8 cellular contexts compared by ENCODE assay signal in the genomic region with DNA sequence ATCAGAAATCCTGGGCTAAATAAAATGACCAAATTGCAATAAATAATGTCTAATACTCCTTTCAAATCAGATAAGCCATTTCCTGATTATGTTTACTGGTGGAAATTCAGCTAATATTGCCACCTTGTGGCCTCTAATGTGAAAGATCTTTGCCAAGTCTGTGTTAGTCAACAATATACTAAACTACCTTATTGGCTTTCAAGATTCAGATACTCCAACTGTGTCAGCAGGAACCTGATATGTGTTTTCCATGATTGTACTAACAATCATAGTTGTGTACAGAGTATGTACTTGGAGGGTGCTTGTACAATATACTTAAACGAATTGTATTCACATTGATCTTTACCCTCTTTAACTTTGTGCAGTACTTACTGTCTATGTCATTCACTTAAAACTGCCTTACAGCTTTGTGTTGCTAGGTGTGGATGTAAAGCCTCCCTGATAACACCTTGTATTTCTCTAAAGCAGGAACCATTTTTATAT.
A peak's percentile ranks its signal among the peaks of the same experiment; 100 is the strongest.
DNase-seq lines count a peak whose midpoint lies in the region; ATAC-seq, FAIRE-seq and TF ChIP-seq lines count a peak whose summit lies in the region.

No MANE protein-coding gene starts in this region.

- peak; percentile 60 for DNase-seq in Ammon's horn (ENCODE audit: low spot score)
- DNase-seq in GM18507 (ENCODE audit: extremely low spot score, insufficient read length, low read depth), result peak; percentile 12
- peak; percentile 42 to 86 (median 53) for DNase-seq in NCI-H1417 (lab: John Stamatoyannopoulos, UW)
- no peak for DNase-seq in T-cell
- peak; percentile 40 for DNase-seq in fibroblast of villous mesenchyme (ENCODE audit: low read depth)
- no peak for DNase-seq in progenitor cell of endocrine pancreas (ENCODE audit: low spot score, unreplicated experiment)
- no peak for DNase-seq in effector CD8-positive, alpha-beta T cell (lab: John Stamatoyannopoulos, UW)

- no peak overlapping the region for H3K4me3 Mint-ChIP-seq in T-cell
- no peak overlapping the region for H3K4me3 Mint-ChIP-seq in progenitor cell of endocrine pancreas (ENCODE audit: low read depth)

- H3K27me3 Mint-ChIP-seq in T-cell, result no peaks in the 10 kb centered on the region
- H3K27me3 Mint-ChIP-seq in progenitor cell of endocrine pancreas, result no peaks in the 10 kb centered on the region

- no peak overlapping the region for H3K4me3 ChIP-seq in fibroblast of villous mesenchyme (ENCODE audit: low read depth, low read length)

- H3K9me3 Mint-ChIP-seq in T-cell (no peaks in the 10 kb centered on the region), progenitor cell of endocrine pancreas (ENCODE audit: low read depth) (no peaks in the 10 kb centered on the region)

- POLR2A ChIA-PET in T-cell (lab: Charles Lee), result no interaction called here

- H3K36me3 Mint-ChIP-seq in T-cell (no peaks in the 10 kb centered on the region), progenitor cell of endocrine pancreas (ENCODE audit: insufficient read depth) (no peaks in the 10 kb centered on the region)

- TF ChIP-seq CTCF in fibroblast of villous mesenchyme (IDR thresholded peaks at IDR 0.05; ENCODE audit: insufficient read depth, low read depth, low read length) (peak; percentile 44), progenitor cell of endocrine pancreas (IDR thresholded peaks at IDR 0.05; ENCODE audit: unreplicated experiment) (peak; percentile 65)

- H3K27ac Mint-ChIP-seq in T-cell, result no peak overlapping the region
- no peak overlapping the region for H3K27ac Mint-ChIP-seq in progenitor cell of endocrine pancreas

- no peak for FAIRE-seq in GM18507 (lab: Jason Lieb, UNC)

- peak; percentile 35 for ATAC-seq in HG02884 (IDR thresholded peaks at IDR 0.05; ENCODE audit: unreplicated experiment)
- ATAC-seq in T-cell (replicated peaks in 1 of 4), result peak; percentile 19 to 51 (median 38)

- CTCF ChIA-PET in T-cell (lab: Charles Lee), result interaction anchor here in 1 of 2 donors (1.1 to 1.9 kb wide), 2 partner anchors 417 to 497 kb away, joined by 3 to 15 read pairs; no protein-coding TSS in a partner anchor

- peaks cover 0 to 8% (median 2%) of the 10 kb centered on the region in 3 donors for H3K4me1 Mint-ChIP-seq in T-cell
- H3K4me1 Mint-ChIP-seq in progenitor cell of endocrine pancreas (ENCODE audit: low read depth), result no peaks in the 10 kb centered on the region

Comparison
In these comparisons a context has a peak if more than half of its experiments do, and no peak if none do; other contexts are left out.
1. DNase-seq: peak in Ammon's horn (single experiment), GM18507 (single experiment), NCI-H1417 (3 of 3) and fibroblast of villous mesenchyme (single experiment); none in T-cell (0 of 34), progenitor cell of endocrine pancreas (single experiment) and effector CD8-positive, alpha-beta T cell (single experiment).